In genomic region chr11:119382513-119382912, GRCh38 we compare ENCODE assay signal across 10 cellular contexts. TPM values are rescaled to one million over a fixed set of nuclear protein-coding genes. Genes with fewer than 3 reads are reported as not detected.
"Had no signal": no experiment of that assay in that cellular context is flagged by ENCODE, and none has a peak within 500 bp of the region (broad histone marks: within the 10 kb centered on the region; RNA-seq: fewer than 3 reads in every experiment).

No MANE protein-coding gene starts in this region.

RNA-seq across cellular contexts. Expression of gene MFRP, which starts 36.0 kb away (rescaled TPM):
- total RNA-seq: activated CD8-positive, alpha-beta memory T cell treated with anti-CD3 and anti-CD28 coated beads for 36 hours; activated naive CD4-positive, alpha-beta T cell treated with anti-CD3 and anti-CD28 coated beads for 36 hours; activated T-helper 17 cell treated with anti-CD3 and anti-CD28 coated beads, Interleukin-2, amount 50 U/mL, for 72 hours; cardiac muscle cell; fibroblast of lung; frontal cortex; heart right ventricle; kidney epithelial cell; left ventricle myocardium superior; subcutaneous adipose tissue had no signal
- polyA plus RNA-seq: cardiac muscle cell, fibroblast of lung had no signal

RNA-seq across cellular contexts. Expression of gene C1QTNF5, which starts 41.8 kb away (rescaled TPM):
- total RNA-seq: activated CD8-positive, alpha-beta memory T cell treated with anti-CD3 and anti-CD28 coated beads for 36 hours; activated naive CD4-positive, alpha-beta T cell treated with anti-CD3 and anti-CD28 coated beads for 36 hours; activated T-helper 17 cell treated with anti-CD3 and anti-CD28 coated beads, Interleukin-2, amount 50 U/mL, for 72 hours had no signal
